19 cellular contexts compared by ENCODE assay signal in genomic region chr17:69061901-69062556, GRCh38. TPM values are rescaled to one million over a fixed set of nuclear protein-coding genes. Genes with fewer than 3 reads are reported as not detected.
A peak's percentile ranks its signal among the peaks of the same experiment; 100 is the strongest.
DNase-seq lines count a peak whose midpoint lies in the region; ATAC-seq, FAIRE-seq and TF ChIP-seq lines count a peak whose summit lies in the region.
"Had no signal": no experiment of that assay in that cellular context is flagged by ENCODE, and none has a peak within 500 bp of the region (broad histone marks: within the 10 kb centered on the region; RNA-seq: fewer than 3 reads in every experiment).

No MANE protein-coding gene starts in this region.

- TF ChIP-seq EP300 in SK-N-SH (IDR thresholded peaks at IDR 0.05; ENCODE audit: borderline replicate concordance in 1 of 2, low read depth in 1 of 2, low read length in 1 of 2): no peak

- peak; percentile 36; the same call in 1 of the 3 replicates for ATAC-seq in SK-N-SH treated with all-trans-retinoic acid at 6 μM for 48 hours
- ATAC-seq: K562 had no signal

- WGBS in SK-N-SH (ENCODE audit: low lambda C conversion rate): 49% methylated on average over 4 of the region's 4 CpGs
- 40 to 79% (median 64%) methylated on average over 4 of the region's 4 CpGs for WGBS in small intestine, 3 donors

- POLR2A ChIA-PET in SK-N-SH (lab: Yijun Ruan, JAX): no interaction called here

- H3F3A ChIP-seq in SK-N-SH (replicated peaks; ENCODE audit: insufficient read depth): no peaks in the 10 kb centered on the region

- H3K36me3 ChIP-seq in SK-N-SH (replicated peaks in 1 of 2; ENCODE audit: control insufficient read depth in 1 of 2, insufficient read depth in 2 of 2, low read length in 1 of 2): no peaks in the 10 kb centered on the region
- no peaks in the 10 kb centered on the region for H3K36me3 ChIP-seq in small intestine (ENCODE audit: control insufficient read depth in 2 of 2, insufficient read depth in 2 of 2, low read length in 2 of 2)

- no peaks in the 10 kb centered on the region for H3K79me2 ChIP-seq in SK-N-SH (ENCODE audit: insufficient read depth)

- no peak overlapping the region for H2AFZ ChIP-seq in SK-N-SH (ENCODE audit: low read depth)
- H2AFZ ChIP-seq: PC-9 had no signal

- no peak overlapping the region for H3K9ac ChIP-seq in SK-N-SH

- H3K4me3 ChIP-seq in SK-N-SH (ENCODE audit: low read depth in 2 of 2, low read length in 1 of 2): no peak overlapping the region
- no peak overlapping the region for H3K4me3 ChIP-seq in small intestine (ENCODE audit: low read depth in 1 of 2, low read length in 2 of 2)
- H3K4me3 ChIP-seq: GM12878, K562, PC-9 had no signal

- FAIRE-seq in small intestine (lab: Jason Lieb, UNC): no peak
- FAIRE-seq: G401.6, GM12878, K562 had no signal

- H3K4me1 ChIP-seq in SK-N-SH (ENCODE audit: control insufficient read depth in 1 of 2, insufficient read depth in 2 of 2, low read depth in 1 of 2, low read length in 1 of 2): peaks cover 0 to 3% of the 10 kb centered on the region in 2 experiments; a peak in 2 of 4 replicates
- H3K4me1 ChIP-seq in small intestine (ENCODE audit: control insufficient read depth in 2 of 2, insufficient read depth in 1 of 2, low read depth in 1 of 2, low read length in 1 of 2): no peaks in the 10 kb centered on the region

- TF ChIP-seq CTCF in SK-N-SH (IDR thresholded peaks at IDR 0.05) (no peak), GM13976 (IDR thresholded peaks at IDR 0.05; ENCODE audit: borderline replicate concordance, control extremely low read depth, extremely low read depth, insufficient read depth, missing control alignments) (no peak)

- no peak for TF ChIP-seq RAD21 in SK-N-SH (IDR thresholded peaks at IDR 0.05; ENCODE audit: low read length)

- H3K4me2 ChIP-seq in SK-N-SH: no peak overlapping the region
- H3K4me2 ChIP-seq: PC-9 had no signal

- CTCF ChIA-PET in SK-N-SH (lab: Yijun Ruan, JAX): no interaction called here

- DNase-seq in SK-N-SH (no peak), GM03348 (ENCODE audit: low spot score) (peak; percentile 9), fibroblast of peridontal ligament (ENCODE audit: extremely low read depth) (peak; percentile 60), small intestine (peak; percentile 18), GM13976 (ENCODE audit: low spot score) (no peak), DMS114 treated with DMSO at 0.1 percent for 48 hours (lab: John Stamatoyannopoulos, UW; ENCODE audit: unreplicated experiment) (no peak), C1 segment of cervical spinal cord (lab: John Stamatoyannopoulos, UW) (no peak)
- DNase-seq: DND-41, GOT3, NCI-H1417 treated with DMSO at 0.1 percent for 48 hours, NCI-H2029, NCI-H2171 treated with DMSO at 0.1 percent for 48 hours, NCI-H774, PC-9 had no signal

- H3K27ac ChIP-seq in SK-N-SH (ENCODE audit: low read depth in 2 of 2, low read length in 1 of 2) (no peak overlapping the region), small intestine (ENCODE audit: low read depth in 1 of 2, low read length in 1 of 2) (no peak overlapping the region)
- H3K27ac ChIP-seq: 22Rv1, PC-9 had no signal

- no peaks in the 10 kb centered on the region for H3K9me2 ChIP-seq in SK-N-SH

- H3K27me3 ChIP-seq in SK-N-SH (ENCODE audit: insufficient read depth) (no peaks in the 10 kb centered on the region; the same call in 1 of the 2 replicates), small intestine (ENCODE audit: control insufficient read depth in 2 of 2, insufficient read depth in 2 of 2, low read length in 2 of 2) (no peaks in the 10 kb centered on the region)

- H3K9me3 ChIP-seq in SK-N-SH (no peaks in the 10 kb centered on the region), small intestine (ENCODE audit: control insufficient read depth, low read depth) (no peaks in the 10 kb centered on the region)

- in situ Hi-C loops in GM13976 (cut with MboI; ENCODE audit: low sequenced_read_pairs, unreplicated experiment): no loop called here

- H4K20me1 ChIP-seq in SK-N-SH (ENCODE audit: insufficient read depth): no peaks in the 10 kb centered on the region

TF ChIP-seq in SK-N-SH treated with all-trans-retinoic acid at 6 μM for 48 hours, 23 proteins besides CTCF, POLR2A, EP300 and RAD21:
- TF ChIP-seq TOX (CRISPR knock-in tag; IDR thresholded peaks at IDR 0.05; ENCODE audit: borderline replicate concordance) (no peak), CSDC2 (CRISPR knock-in tag; IDR thresholded peaks at IDR 0.05) (no peak)
TF ChIP-seq in SK-N-SH treated with all-trans-retinoic acid at 6 μM for 48 hours: peak in this region for 0.

TF ChIP-seq in SK-N-SH, 30 proteins besides CTCF, POLR2A, EP300 and RAD21:
- no peak for TF ChIP-seq NFIC (IDR thresholded peaks at IDR 0.05; ENCODE audit: borderline replicate concordance)
- TF ChIP-seq, protein P1, sequence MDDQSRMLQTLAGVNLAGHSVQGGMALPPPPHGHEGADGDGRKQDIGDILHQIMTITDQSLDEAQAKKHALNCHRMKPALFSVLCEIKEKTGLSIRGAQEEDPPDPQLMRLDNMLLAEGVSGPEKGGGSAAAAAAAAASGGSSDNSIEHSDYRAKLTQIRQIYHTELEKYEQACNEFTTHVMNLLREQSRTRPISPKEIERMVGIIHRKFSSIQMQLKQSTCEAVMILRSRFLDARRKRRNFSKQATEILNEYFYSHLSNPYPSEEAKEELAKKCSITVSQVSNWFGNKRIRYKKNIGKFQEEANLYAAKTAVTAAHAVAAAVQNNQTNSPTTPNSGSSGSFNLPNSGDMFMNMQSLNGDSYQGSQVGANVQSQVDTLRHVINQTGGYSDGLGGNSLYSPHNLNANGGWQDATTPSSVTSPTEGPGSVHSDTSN (IDR thresholded peaks at IDR 0.05): no peak
- no peak for TF ChIP-seq RXRA (IDR thresholded peaks at IDR 0.05; ENCODE audit: borderline replicate concordance, low read depth)
- TF ChIP-seq YY1 (IDR thresholded peaks at IDR 0.05; ENCODE audit: low read depth): no peak
- TF ChIP-seq JUND (IDR thresholded peaks at IDR 0.05): no peak
- TF ChIP-seq, protein P2, sequence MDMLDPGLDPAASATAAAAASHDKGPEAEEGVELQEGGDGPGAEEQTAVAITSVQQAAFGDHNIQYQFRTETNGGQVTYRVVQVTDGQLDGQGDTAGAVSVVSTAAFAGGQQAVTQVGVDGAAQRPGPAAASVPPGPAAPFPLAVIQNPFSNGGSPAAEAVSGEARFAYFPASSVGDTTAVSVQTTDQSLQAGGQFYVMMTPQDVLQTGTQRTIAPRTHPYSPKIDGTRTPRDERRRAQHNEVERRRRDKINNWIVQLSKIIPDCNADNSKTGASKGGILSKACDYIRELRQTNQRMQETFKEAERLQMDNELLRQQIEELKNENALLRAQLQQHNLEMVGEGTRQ (IDR thresholded peaks at IDR 0.05; ENCODE audit: borderline replicate concordance, low read depth, low read length): no peak
- TF ChIP-seq CHD2 (IDR thresholded peaks at IDR 0.05; ENCODE audit: low read length, partially characterized antibody): no peak
- TF ChIP-seq FOXM1 (IDR thresholded peaks at IDR 0.05; ENCODE audit: low read depth): no peak
- no peak for TF ChIP-seq EZH2phosphoT487 (IDR thresholded peaks at IDR 0.05; ENCODE audit: borderline replicate concordance, low read depth)
- no peak for TF ChIP-seq FOSL2 (IDR thresholded peaks at IDR 0.05; ENCODE audit: borderline replicate concordance, low read depth)
- no peak for TF ChIP-seq TEAD4 (IDR thresholded peaks at IDR 0.05; ENCODE audit: borderline replicate concordance, insufficient read depth)
- TF ChIP-seq GABPA (IDR thresholded peaks at IDR 0.05; ENCODE audit: low read depth): no peak

RNA-seq across cellular contexts. Expression of gene ABCA9, which starts 1.3 kb away (rescaled TPM):
- polyA plus RNA-seq in SK-N-SH (2012; rRNA removed) (0.07 and 0.15 TPM in 2 replicates), small intestine (1 to 10 TPM in 1 of 3 donors, under 1 TPM in 2; 0.54 to 2.4 (median 0.89) TPM)
- polyA plus RNA-seq in SK-N-SH (2012; cell fraction: cytosol; rRNA removed): 0.03 and 0.04 TPM in 2 replicates
- 0.12 and 0.15 TPM in 2 replicates for polyA plus RNA-seq in SK-N-SH (2012; cell fraction: nucleus; rRNA removed)
- polyA plus RNA-seq: K562 had no signal

Comparison
In these comparisons a context has a peak if more than half of its experiments do, and no peak if none do; other contexts are left out.
1. DNase-seq: peak in GM03348 (single experiment), fibroblast of peridontal ligament (single experiment) and small intestine (single experiment); none in SK-N-SH (single experiment), GM13976 (single experiment), DMS114 treated with DMSO at 0.1 percent for 48 hours (single experiment) and C1 segment of cervical spinal cord (0 of 14).